ENCODE assay signal across 12 cellular contexts in genomic region chr3:117853923-117854322, GRCh38.
DNase-seq lines count a peak whose midpoint lies in the region; ATAC-seq and TF ChIP-seq lines count a peak whose summit lies in the region.
"Had no signal": no experiment of that assay in that cellular context is flagged by ENCODE, and none has a peak within 500 bp of the region (broad histone marks: within the 10 kb centered on the region; RNA-seq: fewer than 3 reads in every experiment).

No MANE protein-coding gene starts in this region.

- peaks cover 8% of the 10 kb centered on the region for H3K36me3 Mint-ChIP-seq in glutamatergic neuron (ENCODE audit: unreplicated experiment)
- H3K36me3 Mint-ChIP-seq: naive B cell; stimulated activated effector memory CD8-positive, alpha-beta T cell treated with anti-CD3 and anti-CD28 coated beads, Interleukin-12 subunit alpha, Interleukin-12 subunit beta, amount 100 ng/mL, for 72 hours had no signal

- H3K4me1 ChIP-seq in SJSA1 (replicated peaks), result peaks cover 11% of the 10 kb centered on the region
- H3K4me1 ChIP-seq: BLaER1 treated with 17β-estradiol and CSF1 and Interleukin-3, amounts not matched to agents 10 nM and 100 nM had no signal

- peaks cover 9% of the 10 kb centered on the region for H3K4me1 Mint-ChIP-seq in glutamatergic neuron (ENCODE audit: low read depth, unreplicated experiment)
- H3K4me1 Mint-ChIP-seq: naive B cell; stimulated activated effector memory CD8-positive, alpha-beta T cell treated with anti-CD3 and anti-CD28 coated beads, Interleukin-12 subunit alpha, Interleukin-12 subunit beta, amount 100 ng/mL, for 72 hours had no signal

- H3K27me3 ChIP-seq in SJSA1 (replicated peaks), result peaks cover 24% of the 10 kb centered on the region
- peaks cover 62% of the 10 kb centered on the region for H3K27me3 ChIP-seq in WERI-Rb-1 (ENCODE audit: insufficient read depth, low read depth, severe bottlenecking)
- H3K27me3 ChIP-seq: BLaER1 treated with 17β-estradiol and CSF1 and Interleukin-3, amounts not matched to agents 10 nM and 100 nM had no signal

- ATAC-seq in GM21529 (IDR thresholded peaks at IDR 0.05; ENCODE audit: unreplicated experiment) (no peak), GM18511 (IDR thresholded peaks at IDR 0.05; ENCODE audit: unreplicated experiment) (no peak)
- ATAC-seq: stimulated activated effector memory CD8-positive, alpha-beta T cell treated with anti-CD3 and anti-CD28 coated beads, Interleukin-12 subunit alpha, Interleukin-12 subunit beta, amount 100 ng/mL, for 72 hours had no signal

- H3K4me3 ChIP-seq in SJSA1 (no peak overlapping the region), WERI-Rb-1 (ENCODE audit: low read depth, low read length) (no peak overlapping the region)
- H3K4me3 ChIP-seq: BLaER1 treated with 17β-estradiol and CSF1 and Interleukin-3, amounts not matched to agents 10 nM and 100 nM had no signal

- DNase-seq in AG20443 (ENCODE audit: low spot score) (peak; percentile 70), LHCN-M2 (ENCODE audit: low read depth) (peak; percentile 68), SJSA1 (ENCODE audit: low read depth in 1 of 2, low spot score in 2 of 2) (peak; percentile 27 to 30), glutamatergic neuron (no peak), A172 (ENCODE audit: low spot score) (no peak), WERI-Rb-1 (no peak)
- DNase-seq: activated T-cell treated with anti-CD3 and anti-CD28 coated beads, Interleukin-2, amount 50 U/mL, for 1 hour; naive B cell had no signal

- H3K27ac ChIP-seq in SJSA1, result no peak overlapping the region
- no peak overlapping the region for H3K27ac ChIP-seq in WERI-Rb-1
- H3K27ac ChIP-seq: BLaER1 treated with 17β-estradiol and CSF1 and Interleukin-3, amounts not matched to agents 10 nM and 100 nM had no signal

- no peaks in the 10 kb centered on the region for H3K27me3 Mint-ChIP-seq in glutamatergic neuron (ENCODE audit: unreplicated experiment)
- H3K27me3 Mint-ChIP-seq: naive B cell had no signal

- H3K36me3 ChIP-seq in SJSA1 (no peaks in the 10 kb centered on the region), WERI-Rb-1 (no peaks in the 10 kb centered on the region)
- H3K36me3 ChIP-seq: BLaER1 treated with 17β-estradiol and CSF1 and Interleukin-3, amounts not matched to agents 10 nM and 100 nM had no signal

- H3K4me3 Mint-ChIP-seq in glutamatergic neuron (ENCODE audit: unreplicated experiment), result peak overlapping the region; percentile 48
- H3K4me3 Mint-ChIP-seq: naive B cell; stimulated activated effector memory CD8-positive, alpha-beta T cell treated with anti-CD3 and anti-CD28 coated beads, Interleukin-12 subunit alpha, Interleukin-12 subunit beta, amount 100 ng/mL, for 72 hours had no signal

- H3K9me3 ChIP-seq in SJSA1 (replicated peaks), result no peaks in the 10 kb centered on the region
- no peaks in the 10 kb centered on the region for H3K9me3 ChIP-seq in WERI-Rb-1 (ENCODE audit: severe bottlenecking)

- TF ChIP-seq CTCF in glutamatergic neuron (IDR thresholded peaks at IDR 0.05; ENCODE audit: partially characterized antibody, unreplicated experiment), result no peak
- TF ChIP-seq CTCF in WERI-Rb-1 (IDR thresholded peaks at IDR 0.05; ENCODE audit: low read depth, low read length), result no peak

- peak overlapping the region; percentile 82 for H3K27ac Mint-ChIP-seq in glutamatergic neuron (ENCODE audit: unreplicated experiment)
- H3K27ac Mint-ChIP-seq: naive B cell; stimulated activated effector memory CD8-positive, alpha-beta T cell treated with anti-CD3 and anti-CD28 coated beads, Interleukin-12 subunit alpha, Interleukin-12 subunit beta, amount 100 ng/mL, for 72 hours had no signal

- no peaks in the 10 kb centered on the region for H3K9me3 Mint-ChIP-seq in glutamatergic neuron (ENCODE audit: unreplicated experiment)

Comparison
In these comparisons a context has a peak if more than half of its experiments do, and no peak if none do; other contexts are left out.
1. DNase-seq: peak in AG20443 (single experiment), LHCN-M2 (single experiment) and SJSA1 (2 of 2); none in glutamatergic neuron (single experiment), A172 (single experiment) and WERI-Rb-1 (single experiment).